Comparison of ENCODE assay signal across 19 cellular contexts in genomic region chr2:6580982-6581381, GRCh38.
DNase-seq lines count a peak whose midpoint lies in the region; ATAC-seq and TF ChIP-seq lines count a peak whose summit lies in the region.
"Had no signal": no experiment of that assay in that cellular context is flagged by ENCODE, and none has a peak within 500 bp of the region (broad histone marks: within the 10 kb centered on the region; RNA-seq: fewer than 3 reads in every experiment).

No MANE protein-coding gene starts in this region.

- peaks cover 3% of the 10 kb centered on the region for H3K27me3 Mint-ChIP-seq in HFFc6 (ENCODE audit: insufficient read depth)

- H3K9me3 Mint-ChIP-seq in HFFc6, result peaks cover 8% of the 10 kb centered on the region; the same call in 1 of the 2 replicates
- H3K9me3 Mint-ChIP-seq: stimulated activated memory B cell treated with anti-CD40 and anti-IgM and Interleukin-4, amounts not matched to agents 10 μg/mL and 1 μg/mL and 100 μg/mL, for 72 hours had no signal

- H3K4me3 ChIP-seq in adipocyte (ENCODE audit: low read length) (no peak overlapping the region), kidney epithelial cell (ENCODE audit: low read depth, low read length) (no peak overlapping the region)
- H3K4me3 ChIP-seq: cardiac muscle cell, GM12878, Peyer's patch had no signal

- no peak overlapping the region for H3K27ac Mint-ChIP-seq in HFFc6
- H3K27ac Mint-ChIP-seq: stimulated activated memory B cell treated with anti-CD40 and anti-IgM and Interleukin-4, amounts not matched to agents 10 μg/mL and 1 μg/mL and 100 μg/mL, for 72 hours had no signal

- H3K36me3 Mint-ChIP-seq in HFFc6 (ENCODE audit: low read depth), result no peaks in the 10 kb centered on the region
- H3K36me3 Mint-ChIP-seq: stimulated activated memory B cell treated with anti-CD40 and anti-IgM and Interleukin-4, amounts not matched to agents 10 μg/mL and 1 μg/mL and 100 μg/mL, for 72 hours had no signal

- DNase-seq in AG09319 (ENCODE audit: extremely low read depth, low read depth) (peak; percentile 15), HFFc6 (peak; percentile 76), adipocyte (ENCODE audit: low read depth) (peak; percentile 76), kidney epithelial cell (ENCODE audit: low read depth) (peak; percentile 63), retina (no peak), NCI-H187 (lab: John Stamatoyannopoulos, UW) (no peak), iPS-NIHi7 (ENCODE audit: extremely low spot score) (no peak)
- DNase-seq: activated CD4-positive, CD25-positive, alpha-beta regulatory T cell; activated naive CD4-positive, alpha-beta T cell; C1 segment of cervical spinal cord; DND-41; NCI-H187 treated with DMSO at 0.1 percent for 48 hours; NCI-H524 treated with DMSO at 0.1 percent for 48 hours; Peyer's patch had no signal

- no peak for ATAC-seq in GM21528 (IDR thresholded peaks at IDR 0.05; ENCODE audit: low FRiP score, unreplicated experiment)
- ATAC-seq: GM12878; stimulated activated memory B cell treated with anti-CD40 and anti-IgM and Interleukin-4, amounts not matched to agents 10 μg/mL and 1 μg/mL and 100 μg/mL, for 72 hours had no signal

- H3K27me3 ChIP-seq in adipocyte (replicated peaks; ENCODE audit: control insufficient read depth, insufficient read depth, low read length) (no peaks in the 10 kb centered on the region), kidney epithelial cell (ENCODE audit: control insufficient read depth, insufficient read depth, low read length) (no peaks in the 10 kb centered on the region)
- H3K27me3 ChIP-seq: cardiac muscle cell, neutrophil, Peyer's patch had no signal

- H3K36me3 ChIP-seq in adipocyte (ENCODE audit: control insufficient read depth, insufficient read depth, low read length, severe bottlenecking), result no peaks in the 10 kb centered on the region
- H3K36me3 ChIP-seq in kidney epithelial cell (ENCODE audit: control insufficient read depth, insufficient read depth, low read length), result no peaks in the 10 kb centered on the region
- H3K36me3 ChIP-seq: cardiac muscle cell, neutrophil, Peyer's patch had no signal

- H3K9ac ChIP-seq in adipocyte (ENCODE audit: low read length), result no peak overlapping the region

- H3K9me3 ChIP-seq in adipocyte (ENCODE audit: control insufficient read depth, low read length), result no peaks in the 10 kb centered on the region
- H3K9me3 ChIP-seq: neutrophil, Peyer's patch had no signal

- TF ChIP-seq CTCF in AG09319 (IDR thresholded peaks at IDR 0.05; ENCODE audit: low read depth, low read length) (no peak), HFFc6 (IDR thresholded peaks at IDR 0.05) (no peak), kidney epithelial cell (IDR thresholded peaks at IDR 0.05; ENCODE audit: insufficient read depth, low read length, poor library complexity, severe bottlenecking) (no peak)

- H3K4me1 ChIP-seq in adipocyte (ENCODE audit: control insufficient read depth, insufficient read depth, low read length), result no peaks in the 10 kb centered on the region
- H3K4me1 ChIP-seq: Peyer's patch had no signal

- H3K4me1 Mint-ChIP-seq in HFFc6 (ENCODE audit: low read depth), result peaks cover 31% of the 10 kb centered on the region; the same call in 1 of the 2 replicates
- H3K4me1 Mint-ChIP-seq: stimulated activated memory B cell treated with anti-CD40 and anti-IgM and Interleukin-4, amounts not matched to agents 10 μg/mL and 1 μg/mL and 100 μg/mL, for 72 hours had no signal

- no peak overlapping the region for H3K4me3 Mint-ChIP-seq in HFFc6
- H3K4me3 Mint-ChIP-seq: stimulated activated memory B cell treated with anti-CD40 and anti-IgM and Interleukin-4, amounts not matched to agents 10 μg/mL and 1 μg/mL and 100 μg/mL, for 72 hours had no signal

Comparison
In these comparisons a context has a peak if more than half of its experiments do, and no peak if none do; other contexts are left out.
1. DNase-seq: peak in AG09319 (single experiment), HFFc6 (single experiment), adipocyte (single experiment) and kidney epithelial cell (single experiment); none in retina (single experiment), NCI-H187 (0 of 2) and iPS-NIHi7 (single experiment).